In genomic region chr7:148991536-148991935, GRCh38 we compare ENCODE assay signal across 18 cellular contexts. TPM values are rescaled to one million over a fixed set of nuclear protein-coding genes. Genes with fewer than 3 reads are reported as not detected.
DNase-seq lines count a peak whose midpoint lies in the region; ATAC-seq and TF ChIP-seq lines count a peak whose summit lies in the region.
"Had no signal": no experiment of that assay in that cellular context is flagged by ENCODE, and none has a peak within 500 bp of the region (broad histone marks: within the 10 kb centered on the region; RNA-seq: fewer than 3 reads in every experiment).

No MANE protein-coding gene starts in this region.

- H3K4me1 ChIP-seq in PC-9 (replicated peaks; ENCODE audit: insufficient read depth) (peaks cover 26% of the 10 kb centered on the region), esophagus muscularis mucosa (peaks cover 7 to 13% (median 9%) of the 10 kb centered on the region in 4 donors)

- H3K9me3 ChIP-seq in PC-9 (ENCODE audit: insufficient read depth, low read depth) (no peaks in the 10 kb centered on the region), esophagus muscularis mucosa (no peaks in the 10 kb centered on the region)
- H3K9me3 ChIP-seq: A549, BLaER1 had no signal

- H3K27me3 Mint-ChIP-seq in type B pancreatic cell: no peaks in the 10 kb centered on the region

- 71% methylated on average over 1 of the region's 1 CpG for WGBS in esophagus muscularis mucosa

- peaks cover 25% of the 10 kb centered on the region for H3F3A ChIP-seq in PC-9 (ENCODE audit: insufficient read depth, low read depth)

- H3K4me3 Mint-ChIP-seq in type B pancreatic cell: no peak overlapping the region
- H3K4me3 Mint-ChIP-seq: CD8-positive, alpha-beta T cell; GM23338 had no signal

- CTCF ChIA-PET in PC-9 (lab: Charles Lee) (no interaction called here), RWPE1 (lab: Yijun Ruan, JAX) (interaction anchor here (0.7 kb wide), 1 partner anchor 24 kb away, joined by 5 read pairs; no protein-coding TSS in a partner anchor)

- no peaks in the 10 kb centered on the region for H3K9me2 ChIP-seq in PC-9 (ENCODE audit: insufficient read depth)

- H3K36me3 Mint-ChIP-seq in type B pancreatic cell: no peaks in the 10 kb centered on the region
- peaks cover 0 to 8% of the 10 kb centered on the region in 2 donors for H3K36me3 Mint-ChIP-seq in activated naive CD4-positive, alpha-beta T cell treated with anti-CD3 and anti-CD28 coated beads, Interleukin-2, amount 50 U/mL, for 72 hours

- no peak for ATAC-seq in activated naive CD4-positive, alpha-beta T cell treated with anti-CD3 and anti-CD28 coated beads, Interleukin-2, amount 50 U/mL, for 72 hours
- ATAC-seq: A549; CD8-positive, alpha-beta T cell; GM12878; GM23338 had no signal

- H3K4me2 ChIP-seq in PC-9: peak overlapping the region; percentile 39
- H3K4me2 ChIP-seq: A549, BLaER1, GM23338 had no signal

- no peaks in the 10 kb centered on the region for H3K27me3 ChIP-seq in PC-9 (ENCODE audit: insufficient read depth, low read depth)
- peaks cover 0 to 12% (median 0%) of the 10 kb centered on the region in 4 donors for H3K27me3 ChIP-seq in esophagus muscularis mucosa
- H3K27me3 ChIP-seq: BLaER1 had no signal

- TF ChIP-seq EP300 in esophagus muscularis mucosa (IDR thresholded peaks at IDR 0.05): no peak

- no peak for TF ChIP-seq CTCF in PC-9 (conservative IDR thresholded peaks at IDR 0.05)
- no peak for TF ChIP-seq CTCF in epithelial cell of esophagus (IDR thresholded peaks at IDR 0.05; ENCODE audit: insufficient read depth, low read depth, low read length, missing control alignments)
- no peak for TF ChIP-seq CTCF in type B pancreatic cell (conservative IDR thresholded peaks at IDR 0.05)
- TF ChIP-seq CTCF in esophagus muscularis mucosa (IDR thresholded peaks at IDR 0.05): no peak
- no peak for TF ChIP-seq CTCF in RWPE1 (conservative IDR thresholded peaks at IDR 0.05; ENCODE audit: low read depth)

- POLR2A ChIA-PET in PC-9 (lab: Charles Lee; ENCODE audit: unreplicated experiment) (no interaction called here), RWPE1 (lab: Yijun Ruan, JAX; ENCODE audit: low non-redundant PET) (no interaction called here)

- peak overlapping the region; percentile 54 for H3K27ac ChIP-seq in PC-9
- no peak overlapping the region for H3K27ac ChIP-seq in esophagus muscularis mucosa (replicated peaks in 1 of 4)
- H3K27ac ChIP-seq in RWPE1: no peak overlapping the region
- H3K27ac ChIP-seq: A549, BLaER1 had no signal

- TF ChIP-seq POLR2A in esophagus muscularis mucosa (IDR thresholded peaks at IDR 0.05; ENCODE audit: low read depth): no peak

- H3K27ac Mint-ChIP-seq in type B pancreatic cell: peak overlapping the region; percentile 25
- H3K27ac Mint-ChIP-seq in activated naive CD4-positive, alpha-beta T cell treated with anti-CD3 and anti-CD28 coated beads, Interleukin-2, amount 50 U/mL, for 72 hours: no peak overlapping the region
- H3K27ac Mint-ChIP-seq: CD8-positive, alpha-beta T cell; GM23338 had no signal

- BruUV-seq in PC-9 (replicated peaks; lab: Mats Ljungman, UMichigan): no TSS peak

- no peaks in the 10 kb centered on the region for H4K20me1 ChIP-seq in PC-9 (ENCODE audit: insufficient read depth)
- H4K20me1 ChIP-seq: BLaER1 had no signal

- no peak overlapping the region for H2AFZ ChIP-seq in PC-9
- H2AFZ ChIP-seq: GM23338 had no signal

- intact Hi-C loops in PC-9 (cut with micrococcal nuclease; ENCODE audit: unreplicated experiment): no loop called here
- intact Hi-C loops in esophagus muscularis mucosa (cut with DNase I): no loop called here

- DNase-seq in PC-9 (peak in 1 of 2 experiments; percentile 65), epithelial cell of esophagus (ENCODE audit: low read depth) (peak; percentile 59), kidney tubule cell (ENCODE audit: low spot score) (peak; percentile 17), type B pancreatic cell (ENCODE audit: extremely low spot score, unreplicated experiment) (no peak), esophagus muscularis mucosa (ENCODE audit: extremely low spot score) (no peak), RWPE1 (ENCODE audit: low spot score) (no peak)
- DNase-seq in activated naive CD4-positive, alpha-beta T cell treated with anti-CD3 and anti-CD28 coated beads, Interleukin-2, amount 50 U/mL, for 72 hours (ENCODE audit: low spot score in 2 of 2): no peak
- DNase-seq: AML-193; Calu3; CD8-positive, alpha-beta T cell; DMS53; DND-41; EL; HCEC 1CT had no signal

- no peaks in the 10 kb centered on the region for H3K36me3 ChIP-seq in PC-9 (ENCODE audit: low read depth)
- no peaks in the 10 kb centered on the region for H3K36me3 ChIP-seq in esophagus muscularis mucosa
- H3K36me3 ChIP-seq: BLaER1 had no signal

- H3K9me3 Mint-ChIP-seq in type B pancreatic cell: no peaks in the 10 kb centered on the region
- no peaks in the 10 kb centered on the region for H3K9me3 Mint-ChIP-seq in activated naive CD4-positive, alpha-beta T cell treated with anti-CD3 and anti-CD28 coated beads, Interleukin-2, amount 50 U/mL, for 72 hours
- H3K9me3 Mint-ChIP-seq: CD8-positive, alpha-beta T cell had no signal

- H3K79me2 ChIP-seq in PC-9 (ENCODE audit: low read depth): no peaks in the 10 kb centered on the region

- H3K4me3 ChIP-seq in PC-9: no peak overlapping the region
- no peak overlapping the region for H3K4me3 ChIP-seq in epithelial cell of esophagus (ENCODE audit: low read length)
- H3K4me3 ChIP-seq in esophagus muscularis mucosa: no peak overlapping the region
- H3K4me3 ChIP-seq: A549, BLaER1, GM12878, GM23338 had no signal

- H3K4me1 Mint-ChIP-seq in type B pancreatic cell (ENCODE audit: unreplicated experiment): peaks cover 18% of the 10 kb centered on the region

RNA-seq across cellular contexts. Expression of gene PDIA4, which starts 36.8 kb away (rescaled TPM):
- 200 and 221 TPM in 2 replicates for total RNA-seq in PC-9 (2021)
- 198 and 209 TPM in 2 replicates for total RNA-seq in type B pancreatic cell (ENCODE audit: low replicate concordance)
- total RNA-seq in esophagus muscularis mucosa: 10 to 100 TPM; 33.2 to 58.1 (median 42.8) TPM
- 10 to 100 TPM; 56.7 to 78.0 TPM for total RNA-seq in activated naive CD4-positive, alpha-beta T cell treated with anti-CD3 and anti-CD28 coated beads, Interleukin-2, amount 50 U/mL, for 72 hours

Comparison
In these comparisons a context has a peak if more than half of its experiments do, and no peak if none do; other contexts are left out.
1. DNase-seq: peak in epithelial cell of esophagus (single experiment) and kidney tubule cell (single experiment); none in type B pancreatic cell (single experiment), esophagus muscularis mucosa (single experiment), RWPE1 (single experiment) and activated naive CD4-positive, alpha-beta T cell treated with anti-CD3 and anti-CD28 coated beads, Interleukin-2, amount 50 U/mL, for 72 hours (0 of 2).